17 cellular contexts compared by ENCODE assay signal in genomic region chr15:94280301-94280700, GRCh38. TPM values are rescaled to one million over a fixed set of nuclear protein-coding genes. Genes with fewer than 3 reads are reported as not detected.
A peak's percentile ranks its signal among the peaks of the same experiment; 100 is the strongest.
DNase-seq lines count a peak whose midpoint lies in the region; ATAC-seq, FAIRE-seq and TF ChIP-seq lines count a peak whose summit lies in the region.
"Had no signal": no experiment of that assay in that cellular context is flagged by ENCODE, and none has a peak within 500 bp of the region (broad histone marks: within the 10 kb centered on the region; RNA-seq: fewer than 3 reads in every experiment).

No MANE protein-coding gene starts in this region.

- intact Hi-C loops in activated CD4-positive, alpha-beta T cell treated with anti-CD3 and anti-CD28 coated beads, Interleukin-2, amount 10 ng/mL, durations not matched to agents 24 days and 14 days (cut with micrococcal nuclease), result no loop called here
- intact Hi-C loops in activated T-helper 2 cell treated with anti-CD3 and anti-CD28 coated beads, Interferon-gamma antibody, Interleukin-2, Interleukin-4, amounts not matched to agents 10 μg/mL and 5 μg/mL and 100 μg/mL, durations not matched to agents 14 hours and 24 hours and 36 hours (cut with micrococcal nuclease), result loop anchor here (1.0 kb wide), 1 partner anchor 8 kb away; no protein-coding TSS in a partner anchor
- intact Hi-C loops in natural killer cell (cut with micrococcal nuclease), result no loop called here

- H3K27me3 Mint-ChIP-seq in activated CD4-positive, alpha-beta T cell treated with anti-CD3 and anti-CD28 coated beads, Interleukin-2, amount 10 ng/mL, durations not matched to agents 24 days and 14 days, result no peaks in the 10 kb centered on the region
- no peaks in the 10 kb centered on the region for H3K27me3 Mint-ChIP-seq in activated T-helper 2 cell treated with anti-CD3 and anti-CD28 coated beads, Interferon-gamma antibody, Interleukin-2, Interleukin-4, amounts not matched to agents 10 μg/mL and 5 μg/mL and 100 μg/mL, durations not matched to agents 14 hours and 24 hours and 36 hours (ENCODE audit: low read depth)
- no peaks in the 10 kb centered on the region for H3K27me3 Mint-ChIP-seq in natural killer cell (ENCODE audit: low read depth in 2 of 2)
- H3K27me3 Mint-ChIP-seq: IgD-negative memory B cell had no signal

- DNase-seq in activated CD4-positive, alpha-beta T cell treated with anti-CD3 and anti-CD28 coated beads, Interleukin-2, amount 10 ng/mL, durations not matched to agents 24 days and 14 days, result no peak
- no peak for DNase-seq in activated CD4-positive, alpha-beta T cell treated with anti-CD3 and anti-CD28 coated beads for 48 hours
- DNase-seq in GM19239 (ENCODE audit: insufficient read length, low spot score) (no peak), natural killer cell (no peak), COLO668 (lab: John Stamatoyannopoulos, UW; ENCODE audit: unreplicated experiment) (no peak), T-helper 9 cell (no peak)
- DNase-seq in activated T-helper 2 cell treated with anti-CD3 and anti-CD28 coated beads, Interferon-gamma antibody, Interleukin-2, Interleukin-4, amounts not matched to agents 10 μg/mL and 5 μg/mL and 100 μg/mL, durations not matched to agents 14 hours and 24 hours and 36 hours (ENCODE audit: low spot score), result no peak
- no peak for DNase-seq in stimulated activated CD4-positive, alpha-beta T cell treated with anti-CD3 and anti-CD28 coated beads, Interleukin-15, amount 100 ng/mL, for 24 hours
- DNase-seq: Caco-2, DMS53, NCI-H1436, NCI-H2029 treated with DMSO at 0.1 percent for 48 hours, NCI-H524 had no signal

- peaks cover 45% of the 10 kb centered on the region for H3K4me1 Mint-ChIP-seq in activated CD4-positive, alpha-beta T cell treated with anti-CD3 and anti-CD28 coated beads, Interleukin-2, amount 10 ng/mL, durations not matched to agents 24 days and 14 days
- peaks cover 65% of the 10 kb centered on the region for H3K4me1 Mint-ChIP-seq in activated T-helper 2 cell treated with anti-CD3 and anti-CD28 coated beads, Interferon-gamma antibody, Interleukin-2, Interleukin-4, amounts not matched to agents 10 μg/mL and 5 μg/mL and 100 μg/mL, durations not matched to agents 14 hours and 24 hours and 36 hours (ENCODE audit: low read depth)
- peaks cover 79 to 80% of the 10 kb centered on the region in 2 donors for H3K4me1 Mint-ChIP-seq in natural killer cell

- H3K27ac Mint-ChIP-seq in activated CD4-positive, alpha-beta T cell treated with anti-CD3 and anti-CD28 coated beads, Interleukin-2, amount 10 ng/mL, durations not matched to agents 24 days and 14 days, result peak overlapping the region; percentile 60
- H3K27ac Mint-ChIP-seq in activated T-helper 2 cell treated with anti-CD3 and anti-CD28 coated beads, Interferon-gamma antibody, Interleukin-2, Interleukin-4, amounts not matched to agents 10 μg/mL and 5 μg/mL and 100 μg/mL, durations not matched to agents 14 hours and 24 hours and 36 hours, result peak overlapping the region; percentile 86
- peak overlapping the region in 1 of 2 donors; percentile 89 for H3K27ac Mint-ChIP-seq in natural killer cell
- H3K27ac Mint-ChIP-seq: CD14-positive monocyte had no signal

- peak; percentile 84 for FAIRE-seq in GM19239 (lab: Jason Lieb, UNC)
- FAIRE-seq: A204.1, H1 had no signal

- ATAC-seq in natural killer cell, result no peak

- peak overlapping the region; percentile 24 for H3K4me3 Mint-ChIP-seq in activated CD4-positive, alpha-beta T cell treated with anti-CD3 and anti-CD28 coated beads, Interleukin-2, amount 10 ng/mL, durations not matched to agents 24 days and 14 days
- H3K4me3 Mint-ChIP-seq in activated T-helper 2 cell treated with anti-CD3 and anti-CD28 coated beads, Interferon-gamma antibody, Interleukin-2, Interleukin-4, amounts not matched to agents 10 μg/mL and 5 μg/mL and 100 μg/mL, durations not matched to agents 14 hours and 24 hours and 36 hours (ENCODE audit: low read depth), result peak overlapping the region; percentile 40
- H3K4me3 Mint-ChIP-seq in natural killer cell, result peak overlapping the region; percentile 74
- H3K4me3 Mint-ChIP-seq: CD14-positive monocyte had no signal

- H3K36me3 Mint-ChIP-seq in activated CD4-positive, alpha-beta T cell treated with anti-CD3 and anti-CD28 coated beads, Interleukin-2, amount 10 ng/mL, durations not matched to agents 24 days and 14 days (ENCODE audit: low read depth), result peaks cover 54% of the 10 kb centered on the region
- H3K36me3 Mint-ChIP-seq in activated T-helper 2 cell treated with anti-CD3 and anti-CD28 coated beads, Interferon-gamma antibody, Interleukin-2, Interleukin-4, amounts not matched to agents 10 μg/mL and 5 μg/mL and 100 μg/mL, durations not matched to agents 14 hours and 24 hours and 36 hours (ENCODE audit: low read depth), result peaks cover 70% of the 10 kb centered on the region
- peaks cover 28% of the 10 kb centered on the region for H3K36me3 Mint-ChIP-seq in natural killer cell

- H3K9me3 Mint-ChIP-seq in activated CD4-positive, alpha-beta T cell treated with anti-CD3 and anti-CD28 coated beads, Interleukin-2, amount 10 ng/mL, durations not matched to agents 24 days and 14 days, result peaks cover 18% of the 10 kb centered on the region
- peaks cover 22% of the 10 kb centered on the region for H3K9me3 Mint-ChIP-seq in activated T-helper 2 cell treated with anti-CD3 and anti-CD28 coated beads, Interferon-gamma antibody, Interleukin-2, Interleukin-4, amounts not matched to agents 10 μg/mL and 5 μg/mL and 100 μg/mL, durations not matched to agents 14 hours and 24 hours and 36 hours
- H3K9me3 Mint-ChIP-seq in natural killer cell, result peaks cover 0 to 4% of the 10 kb centered on the region in 2 donors

- no peak for TF ChIP-seq CTCF in natural killer cell (IDR thresholded peaks at IDR 0.05)

RNA-seq across cellular contexts. Expression of gene MCTP2, which starts 48.9 kb away (rescaled TPM):
- 49.8 and 58.9 TPM in 2 replicates for total RNA-seq in activated CD4-positive, alpha-beta T cell treated with anti-CD3 and anti-CD28 coated beads, Interleukin-2, amount 10 ng/mL, durations not matched to agents 24 days and 14 days
- 91.5 and 93.2 TPM in 2 replicates for total RNA-seq in activated T-helper 2 cell treated with anti-CD3 and anti-CD28 coated beads, Interferon-gamma antibody, Interleukin-2, Interleukin-4, amounts not matched to agents 10 μg/mL and 5 μg/mL and 100 μg/mL, durations not matched to agents 14 hours and 24 hours and 36 hours
- 100 to 1,000 TPM; 235 to 312 (median 261) TPM for total RNA-seq in natural killer cell

Comparison
In these comparisons a context has a peak if more than half of its experiments do, and no peak if none do; other contexts are left out.
1. H3K4me3 Mint-ChIP-seq: peak in every context shown above with its lines; median percentile 74 in natural killer cell; 40 in activated T-helper 2 cell treated with anti-CD3 and anti-CD28 coated beads, Interferon-gamma antibody, Interleukin-2, Interleukin-4, amounts not matched to agents 10 μg/mL and 5 μg/mL and 100 μg/mL, durations not matched to agents 14 hours and 24 hours and 36 hours; 24 in activated CD4-positive, alpha-beta T cell treated with anti-CD3 and anti-CD28 coated beads, Interleukin-2, amount 10 ng/mL, durations not matched to agents 24 days and 14 days.